9 cellular contexts compared by ENCODE assay signal in genomic region chr6:136763716-136764521, GRCh38. TPM values are rescaled to one million over a fixed set of nuclear protein-coding genes. Genes with fewer than 3 reads are reported as not detected.
DNase-seq lines count a peak whose midpoint lies in the region; ATAC-seq lines count a peak whose summit lies in the region.
"Had no signal": no experiment of that assay in that cellular context is flagged by ENCODE, and none has a peak within 500 bp of the region (broad histone marks: within the 10 kb centered on the region; RNA-seq: fewer than 3 reads in every experiment).

No MANE protein-coding gene starts in this region.

- peak overlapping the region; percentile 48 to 91 (median 76) for H3K4me3 Mint-ChIP-seq in naive B cell

- no peak for DNase-seq in naive B cell
- no peak for DNase-seq in GDM1 (lab: John Stamatoyannopoulos, UW)
- DNase-seq in NCI-H526 treated with DMSO at 0.1 percent for 48 hours (lab: John Stamatoyannopoulos, UW), result no peak
- no peak for DNase-seq in NCI-H774 (lab: John Stamatoyannopoulos, UW)
- DNase-seq: aorta; stimulated activated CD4-positive, alpha-beta T cell treated with anti-CD3 and anti-CD28 coated beads, Interleukin-2, amount 100 ng/mL, for 48 hours had no signal

- no peaks in the 10 kb centered on the region for H3K9me3 Mint-ChIP-seq in naive B cell

- H3K4me1 Mint-ChIP-seq in naive B cell, result peaks cover 60 to 91% (median 77%) of the 10 kb centered on the region in 3 donors

- peak; percentile 30 for ATAC-seq in GM18858 (IDR thresholded peaks at IDR 0.05; ENCODE audit: unreplicated experiment)
- ATAC-seq in GM21423 (IDR thresholded peaks at IDR 0.05; ENCODE audit: unreplicated experiment), result peak; percentile 39
- ATAC-seq in HG03460 (IDR thresholded peaks at IDR 0.05; ENCODE audit: unreplicated experiment), result peak; percentile 39
- peak; percentile 52 to 53 for ATAC-seq in naive B cell (ENCODE audit: low read depth in 2 of 2)

- no peaks in the 10 kb centered on the region for H3K27me3 Mint-ChIP-seq in naive B cell

- peaks cover 0 to 1% of the 10 kb centered on the region in 2 donors for H3K36me3 Mint-ChIP-seq in naive B cell

- H3K27ac Mint-ChIP-seq in naive B cell, result peak overlapping the region; percentile 88 to 96 (median 92)

RNA-seq across cellular contexts. Expression of gene MAP3K5, which starts 28.4 kb away (rescaled TPM):
- 10 to 100 TPM in 3 of 6 donors, 1 to 10 TPM in 3; 5.8 to 15.5 (median 10.1) TPM for polyA plus RNA-seq in naive B cell (ENCODE audit: low read depth in 6 of 6)

RNA-seq across cellular contexts. Expression of gene PEX7, which starts 58.5 kb away (rescaled TPM):
- 10 to 100 TPM in 1 of 6 donors, 1 to 10 TPM in 5; 6.4 to 19.6 (median 8.1) TPM for polyA plus RNA-seq in naive B cell (ENCODE audit: low read depth in 6 of 6)
